In genomic region chr1:154937988-154938386, GRCh38 we compare ENCODE assay signal across 8 cellular contexts. TPM values are rescaled to one million over a fixed set of nuclear protein-coding genes. Genes with fewer than 3 reads are reported as not detected.
DNase-seq lines count a peak whose midpoint lies in the region; ATAC-seq and TF ChIP-seq lines count a peak whose summit lies in the region.

No MANE protein-coding gene starts in this region.

- H3K4me1 ChIP-seq in adrenal gland (replicated peaks in 1 of 2) (peaks cover 36 to 56% of the 10 kb centered on the region in 2 donors), right lobe of liver (peaks cover 0 to 25% (median 6%) of the 10 kb centered on the region in 4 donors), thyroid gland (peaks cover 29 to 50% of the 10 kb centered on the region in 2 donors)

- H3K36me3 ChIP-seq in adrenal gland (replicated peaks in 1 of 2) (no peaks in the 10 kb centered on the region), right lobe of liver (no peaks in the 10 kb centered on the region), thyroid gland (no peaks in the 10 kb centered on the region)

- H3K27me3 ChIP-seq in adrenal gland, result no peaks in the 10 kb centered on the region
- H3K27me3 ChIP-seq in right lobe of liver, result no peaks in the 10 kb centered on the region
- H3K27me3 ChIP-seq in thyroid gland, result no peaks in the 10 kb centered on the region

- no peaks in the 10 kb centered on the region for H3K9me3 ChIP-seq in adrenal gland (replicated peaks in 1 of 3)
- H3K9me3 ChIP-seq in right lobe of liver, result no peaks in the 10 kb centered on the region
- H3K9me3 ChIP-seq in thyroid gland, result no peaks in the 10 kb centered on the region

- TF ChIP-seq POLR2A in adrenal gland (IDR thresholded peaks at IDR 0.05) (no peak), right lobe of liver (IDR thresholded peaks at IDR 0.05) (no peak), thyroid gland (IDR thresholded peaks at IDR 0.05) (no peak)

- DNase-seq in activated T-cell treated with anti-CD3 and anti-CD28 coated beads, Interleukin-2, amount 50 U/mL, for 4 hours, result no peak
- DNase-seq in activated T-cell treated with anti-CD3 and anti-CD28 coated beads for 4 hours (no peak), adrenal gland (no peak), right lobe of liver (peak in 1 of 3 donors; percentile 39), thyroid gland (no peak), middle frontal gyrus (ENCODE audit: extremely low spot score, low spot score) (no peak), NCI-H1694 treated with DMSO at 0.1 percent for 48 hours (lab: John Stamatoyannopoulos, UW) (no peak), MV-4-11 (lab: John Stamatoyannopoulos, UW) (no peak)

- H3K36me3 Mint-ChIP-seq in activated T-cell treated with anti-CD3 and anti-CD28 coated beads, Interleukin-2, amount 50 U/mL, for 4 hours (ENCODE audit: insufficient read depth), result no peaks in the 10 kb centered on the region

- no peak for ATAC-seq in activated T-cell treated with anti-CD3 and anti-CD28 coated beads, Interleukin-2, amount 50 U/mL, for 4 hours
- no peak for ATAC-seq in right lobe of liver

- TF ChIP-seq CTCF in adrenal gland (IDR thresholded peaks at IDR 0.05) (no peak), right lobe of liver (IDR thresholded peaks at IDR 0.05) (no peak), thyroid gland (IDR thresholded peaks at IDR 0.05) (no peak)

- H3K27ac ChIP-seq in adrenal gland (peak overlapping the region; percentile 84 to 99 (median 97)), right lobe of liver (peak overlapping the region; percentile 99 to 100 (median 99)), thyroid gland (peak overlapping the region; percentile 98 to 99 (median 99))

- H3K4me1 Mint-ChIP-seq in activated T-cell treated with anti-CD3 and anti-CD28 coated beads, Interleukin-2, amount 50 U/mL, for 4 hours (ENCODE audit: low read depth), result peaks cover 63% of the 10 kb centered on the region

- no peaks in the 10 kb centered on the region for H3K27me3 Mint-ChIP-seq in activated T-cell treated with anti-CD3 and anti-CD28 coated beads, Interleukin-2, amount 50 U/mL, for 4 hours (ENCODE audit: low read depth)

- 82 to 87% (median 85%) methylated on average over 8 of the region's 8 CpGs for WGBS in adrenal gland, 4 donors
- 82% methylated on average over 5 of the region's 8 CpGs for WGBS in right lobe of liver (ENCODE audit: insufficient coverage, low coverage, low lambda C conversion rate, missing lambda C conversion rate)
- WGBS in thyroid gland, 2 donors, result 87 to 89% methylated on average over 8 of the region's 8 CpGs

- peak overlapping the region; percentile 96 for H3K4me3 Mint-ChIP-seq in activated T-cell treated with anti-CD3 and anti-CD28 coated beads, Interleukin-2, amount 50 U/mL, for 4 hours

- no peaks in the 10 kb centered on the region for H3K9me3 Mint-ChIP-seq in activated T-cell treated with anti-CD3 and anti-CD28 coated beads, Interleukin-2, amount 50 U/mL, for 4 hours

- H3K4me3 ChIP-seq in adrenal gland (peak overlapping the region in 1 of 4 donors; percentile 65), right lobe of liver (peak overlapping the region in 2 of 3 donors; percentile 60 to 68), thyroid gland (replicated peaks in 1 of 3) (no peak overlapping the region)

- intact Hi-C loops in adrenal gland (cut with DNase I), result no loop called here
- intact Hi-C loops in right lobe of liver (cut with DNase I), result no loop called here
- intact Hi-C loops in thyroid gland (cut with DNase I), result no loop called here

RNA-seq across cellular contexts. Expression of gene PMVK, which starts 1.5 kb away (rescaled TPM):
- 10 to 100 TPM; 46.7 to 53.0 (median 48.3) TPM for total RNA-seq in activated T-cell treated with anti-CD3 and anti-CD28 coated beads, Interleukin-2, amount 50 U/mL, for 4 hours
- total RNA-seq in adrenal gland, result 10 to 100 TPM; 12.6 to 70.0 (median 43.4) TPM
- polyA plus RNA-seq in adrenal gland, result 10 to 100 TPM; 41.4 to 45.1 (median 42.1) TPM
- 10 to 100 TPM; 16.9 to 34.5 (median 29.2) TPM for total RNA-seq in right lobe of liver
- total RNA-seq in thyroid gland, result 10 to 100 TPM; 15.0 to 28.2 (median 21.2) TPM

RNA-seq across cellular contexts. Expression of gene PBXIP1, which starts 17.9 kb away (rescaled TPM):
- 10 to 100 TPM in 1 of 3 donors, 1 to 10 TPM in 2; 7.7 to 12.7 (median 9.5) TPM for total RNA-seq in activated T-cell treated with anti-CD3 and anti-CD28 coated beads, Interleukin-2, amount 50 U/mL, for 4 hours
- total RNA-seq in adrenal gland (100 to 1,000 TPM; 120 to 342 (median 271) TPM), right lobe of liver (10 to 100 TPM; 16.7 to 25.9 (median 19.1) TPM), thyroid gland (100 to 1,000 TPM; 139 to 205 (median 181) TPM)
- polyA plus RNA-seq in adrenal gland, result 100 to 1,000 TPM in 2 of 3 donors, 10 to 100 TPM in 1; 97.0 to 184 (median 110) TPM

RNA-seq across cellular contexts. Expression of gene PYGO2, which starts 23.6 kb away (rescaled TPM):
- total RNA-seq in activated T-cell treated with anti-CD3 and anti-CD28 coated beads, Interleukin-2, amount 50 U/mL, for 4 hours, result 10 to 100 TPM; 27.6 to 28.3 (median 28.1) TPM
- 10 to 100 TPM; 26.2 to 61.1 (median 43.4) TPM for total RNA-seq in adrenal gland
- 10 to 100 TPM; 28.2 to 44.1 (median 29.2) TPM for polyA plus RNA-seq in adrenal gland
- total RNA-seq in right lobe of liver, result 10 to 100 TPM in 4 of 6 experiments, 1 to 10 TPM in 2; 9.1 to 13.5 (median 10.9) TPM
- total RNA-seq in thyroid gland, result 10 to 100 TPM; 28.6 to 48.3 (median 42.9) TPM

RNA-seq across cellular contexts. Expression of gene SHC1, which starts 32.6 kb away (rescaled TPM):
- 10 to 100 TPM; 38.7 to 43.7 (median 39.2) TPM for total RNA-seq in activated T-cell treated with anti-CD3 and anti-CD28 coated beads, Interleukin-2, amount 50 U/mL, for 4 hours
- total RNA-seq in adrenal gland (100 to 1,000 TPM in 7 of 8 donors, 10 to 100 TPM in 1; 86.2 to 240 (median 126) TPM), right lobe of liver (100 to 1,000 TPM in 1 of 6 experiments, 10 to 100 TPM in 5; 44.6 to 108 (median 75.3) TPM), thyroid gland (100 to 1,000 TPM; 108 to 168 (median 123) TPM)
- 100 to 1,000 TPM; 167 to 260 (median 249) TPM for polyA plus RNA-seq in adrenal gland

RNA-seq across cellular contexts. Expression of gene CKS1B, which starts 36.5 kb away (rescaled TPM):
- 10 to 100 TPM; 61.5 to 78.5 (median 76.7) TPM for total RNA-seq in activated T-cell treated with anti-CD3 and anti-CD28 coated beads, Interleukin-2, amount 50 U/mL, for 4 hours
- total RNA-seq in adrenal gland (10 to 100 TPM; 23.2 to 41.4 (median 29.5) TPM), right lobe of liver (10 to 100 TPM; 14.9 to 51.7 (median 23.1) TPM), thyroid gland (10 to 100 TPM; 14.3 to 29.5 (median 22.6) TPM)
- polyA plus RNA-seq in adrenal gland, result 10 to 100 TPM; 12.4 to 51.0 (median 22.3) TPM

Comparison
In these comparisons a context has a peak if more than half of its experiments do, and no peak if none do; other contexts are left out.
1. H3K4me3 ChIP-seq: peak in right lobe of liver (2 of 3); none in thyroid gland (0 of 3).
2. RNA of gene PBXIP1, which starts 17.9 kb away (total RNA-seq): 120 to 342 TPM in adrenal gland and 139 to 205 TPM in thyroid gland; 16.7 to 25.9 TPM in right lobe of liver and 7.7 to 12.7 TPM in activated T-cell treated with anti-CD3 and anti-CD28 coated beads, Interleukin-2, amount 50 U/mL, for 4 hours; every median in the first group is over 4 times any median in the second.
3. Peak in every context shown above with its lines, with median percentiles within 50 percentile points of each other: H3K27ac ChIP-seq.